Comparison of ENCODE assay signal across 15 cellular contexts in genomic region chr6:166058064-166058739, GRCh38.
DNase-seq lines count a peak whose midpoint lies in the region; ATAC-seq and TF ChIP-seq lines count a peak whose summit lies in the region.
"Had no signal": no experiment of that assay in that cellular context is flagged by ENCODE, and none has a peak within 500 bp of the region (broad histone marks: within the 10 kb centered on the region; RNA-seq: fewer than 3 reads in every experiment).

No MANE protein-coding gene starts in this region.

- intact Hi-C loops in body of pancreas (cut with DNase I), result no loop called here
- intact Hi-C loops in sciatic nerve (cut with DNase I), result no loop called here
- intact Hi-C loops in tibial artery (cut with DNase I; ENCODE audit: low total_unique reads), result no loop called here

- TF ChIP-seq CTCF in body of pancreas (IDR thresholded peaks at IDR 0.05) (peak in 1 of 7 experiments; percentile 20), type B pancreatic cell (conservative IDR thresholded peaks at IDR 0.05) (no peak), tibial artery (IDR thresholded peaks at IDR 0.05) (no peak)

- H3K9me3 ChIP-seq in body of pancreas (no peaks in the 10 kb centered on the region), tibial artery (peaks cover 0 to 14% (median 9%) of the 10 kb centered on the region in 3 donors)

- no peaks in the 10 kb centered on the region for H3K36me3 Mint-ChIP-seq in type B pancreatic cell
- H3K36me3 Mint-ChIP-seq: CD4-positive, CD25-positive, alpha-beta regulatory T cell had no signal

- H3K27me3 Mint-ChIP-seq in type B pancreatic cell, result peaks cover 20% of the 10 kb centered on the region

- H3K4me1 Mint-ChIP-seq in type B pancreatic cell (ENCODE audit: unreplicated experiment), result peaks cover 6% of the 10 kb centered on the region
- H3K4me1 Mint-ChIP-seq: CD4-positive, CD25-positive, alpha-beta regulatory T cell had no signal

- H3K4me3 ChIP-seq in body of pancreas, result no peak overlapping the region
- H3K4me3 ChIP-seq in tibial artery, result no peak overlapping the region
- H3K4me3 ChIP-seq: gastrocnemius medialis had no signal

- H3K36me3 ChIP-seq in body of pancreas (replicated peaks in 1 of 2; ENCODE audit: insufficient read depth in 1 of 2, low read depth in 2 of 2) (no peaks in the 10 kb centered on the region), tibial artery (no peaks in the 10 kb centered on the region)
- H3K36me3 ChIP-seq: gastrocnemius medialis had no signal

- H3K4me3 Mint-ChIP-seq in type B pancreatic cell, result no peak overlapping the region
- H3K4me3 Mint-ChIP-seq: CD4-positive, CD25-positive, alpha-beta regulatory T cell had no signal

- H3K27ac ChIP-seq in body of pancreas (peak overlapping the region in 3 of 4 donors; percentile 39 to 75 (median 69)), tibial artery (no peak overlapping the region)
- H3K27ac ChIP-seq: gastrocnemius medialis, VCaP had no signal

- H3K4me1 ChIP-seq in body of pancreas, result no peaks in the 10 kb centered on the region
- H3K4me1 ChIP-seq in tibial artery, result no peaks in the 10 kb centered on the region
- H3K4me1 ChIP-seq: gastrocnemius medialis had no signal

- H3K27me3 ChIP-seq in body of pancreas (no peaks in the 10 kb centered on the region), tibial artery (no peaks in the 10 kb centered on the region)
- H3K27me3 ChIP-seq: gastrocnemius medialis had no signal

- H3K9me3 Mint-ChIP-seq in type B pancreatic cell, result peaks cover 11% of the 10 kb centered on the region

- no peak for TF ChIP-seq POLR2A in body of pancreas (IDR thresholded peaks at IDR 0.05)

- ATAC-seq in body of pancreas (peak; percentile 94), sciatic nerve (peak; percentile 44), HG03460 (IDR thresholded peaks at IDR 0.05; ENCODE audit: unreplicated experiment) (no peak)
- ATAC-seq: activated naive CD4-positive, alpha-beta T cell treated with anti-CD3 and anti-CD28 coated beads, Interleukin-2, amount 50 U/mL, for 72 hours; gastrocnemius medialis; left lobe of liver; stimulated activated naive CD8-positive, alpha-beta T cell treated with anti-CD3 and anti-CD28 coated beads, Interleukin-15, Interleukin-2, amounts not matched to agents 100 U/mL and 50 U/mL, for 24 hours had no signal

- no peak overlapping the region for H3K27ac Mint-ChIP-seq in type B pancreatic cell
- H3K27ac Mint-ChIP-seq: activated naive CD4-positive, alpha-beta T cell treated with anti-CD3 and anti-CD28 coated beads, Interleukin-2, amount 50 U/mL, for 72 hours; CD4-positive, CD25-positive, alpha-beta regulatory T cell had no signal

- peak; percentile 12 for DNase-seq in ELF-1 (ENCODE audit: low read depth, low spot score)
- DNase-seq in body of pancreas, result peak; percentile 50 to 66 (median 58)
- DNase-seq in iris pigment epithelial cell (ENCODE audit: low read depth), result peak; percentile 40
- DNase-seq in sciatic nerve (ENCODE audit: low spot score), result no peak
- DNase-seq in type B pancreatic cell (ENCODE audit: extremely low spot score, unreplicated experiment), result no peak
- DNase-seq in tibial artery, result no peak
- no peak for DNase-seq in SIG-M5 (lab: John Stamatoyannopoulos, UW)
- DNase-seq: CD4-positive, CD25-positive, alpha-beta regulatory T cell; gastrocnemius medialis; NCI-H69; stimulated activated naive CD8-positive, alpha-beta T cell treated with anti-CD3 and anti-CD28 coated beads, Interleukin-15, Interleukin-2, amounts not matched to agents 100 U/mL and 50 U/mL, for 24 hours had no signal

- WGBS in body of pancreas, 2 donors, result 22 to 32% methylated on average over 10 of the region's 10 CpGs

Comparison
In these comparisons a context has a peak if more than half of its experiments do, and no peak if none do; other contexts are left out.
1. DNase-seq: peak in ELF-1 (single experiment), body of pancreas (4 of 4) and iris pigment epithelial cell (single experiment); none in sciatic nerve (single experiment), type B pancreatic cell (single experiment), tibial artery (0 of 2) and SIG-M5 (single experiment).
2. H3K27ac ChIP-seq: peak in body of pancreas (3 of 4); none in tibial artery (0 of 2).